8 cellular contexts compared by ENCODE assay signal in genomic region chr17:8125947-8126305, GRCh38. TPM values are rescaled to one million over a fixed set of nuclear protein-coding genes. Genes with fewer than 3 reads are reported as not detected.
DNase-seq lines count a peak whose midpoint lies in the region; ATAC-seq and TF ChIP-seq lines count a peak whose summit lies in the region.

No MANE protein-coding gene starts in this region.

- peak overlapping the region; percentile 68 for H3K4me3 ChIP-seq in skeletal muscle satellite cell (ENCODE audit: low read length)

- peak overlapping the region; percentile 86 to 97 for H3K4me3 Mint-ChIP-seq in CD14-positive monocyte
- H3K4me3 Mint-ChIP-seq in HFFc6 = peak overlapping the region; percentile 88
- peak overlapping the region; percentile 93 for H3K4me3 Mint-ChIP-seq in activated CD4-positive, alpha-beta memory T cell treated with anti-CD3 and anti-CD28 coated beads, Interleukin-2, amount 10 ng/mL, durations not matched to agents 7 days and 5 days

- H3K4me1 Mint-ChIP-seq in CD14-positive monocyte (peaks cover 56% of the 10 kb centered on the region), HFFc6 (ENCODE audit: low read depth) (peaks cover 53% of the 10 kb centered on the region)
- peaks cover 52% of the 10 kb centered on the region for H3K4me1 Mint-ChIP-seq in activated CD4-positive, alpha-beta memory T cell treated with anti-CD3 and anti-CD28 coated beads, Interleukin-2, amount 10 ng/mL, durations not matched to agents 7 days and 5 days

- H3K27me3 Mint-ChIP-seq in CD14-positive monocyte (ENCODE audit: low read depth in 3 of 3) = peaks cover 83 to 91% (median 85%) of the 10 kb centered on the region in 3 donors
- peaks cover 2% of the 10 kb centered on the region for H3K27me3 Mint-ChIP-seq in HFFc6 (ENCODE audit: insufficient read depth)
- H3K27me3 Mint-ChIP-seq in activated CD4-positive, alpha-beta memory T cell treated with anti-CD3 and anti-CD28 coated beads, Interleukin-2, amount 10 ng/mL, durations not matched to agents 7 days and 5 days = peaks cover 51% of the 10 kb centered on the region

- CTCF ChIA-PET in activated CD4-positive, alpha-beta memory T cell treated with anti-CD3 and anti-CD28 coated beads, Interleukin-2, amount 10 ng/mL, durations not matched to agents 7 days and 5 days (lab: Charles Lee) = interaction anchor here (0.7 to 2.0 kb wide), 4 partner anchors 12 to 441 kb away, joined by 3 to 6 read pairs (median 3); no protein-coding TSS in a partner anchor

- H3K9me3 ChIP-seq in skeletal muscle satellite cell (replicated peaks; ENCODE audit: low read length) = no peaks in the 10 kb centered on the region

- H3K27ac Mint-ChIP-seq in CD14-positive monocyte (peak overlapping the region in 1 of 7 donors; percentile 73), HFFc6 (peak overlapping the region; percentile 35)
- H3K27ac Mint-ChIP-seq in activated CD4-positive, alpha-beta memory T cell treated with anti-CD3 and anti-CD28 coated beads, Interleukin-2, amount 10 ng/mL, durations not matched to agents 7 days and 5 days = peak overlapping the region; percentile 71

- intact Hi-C loops in CD14-positive monocyte (cut with micrococcal nuclease) = loop anchor here in 1 of 2 donors (5.0 kb wide), 1 partner anchor 36 kb away; the partner anchor contains the start of gene VAMP2
- intact Hi-C loops in left ventricle myocardium superior (cut with micrococcal nuclease) = no loop called here

- H3K9me3 Mint-ChIP-seq in CD14-positive monocyte (peaks cover 0 to 45% (median 30%) of the 10 kb centered on the region in 7 donors), HFFc6 (no peaks in the 10 kb centered on the region)
- H3K9me3 Mint-ChIP-seq in activated CD4-positive, alpha-beta memory T cell treated with anti-CD3 and anti-CD28 coated beads, Interleukin-2, amount 10 ng/mL, durations not matched to agents 7 days and 5 days = no peaks in the 10 kb centered on the region

- no peaks in the 10 kb centered on the region for H3K27me3 ChIP-seq in skeletal muscle satellite cell (ENCODE audit: control insufficient read depth, insufficient read depth, low read length)

- POLR2A ChIA-PET in activated CD4-positive, alpha-beta memory T cell treated with anti-CD3 and anti-CD28 coated beads, Interleukin-2, amount 10 ng/mL, durations not matched to agents 7 days and 5 days (lab: Charles Lee) = interaction anchor here (1.8 to 2.4 kb wide), 4 partner anchors 12 to 47 kb away, joined by 5 to 23 read pairs (median 10); no protein-coding TSS in a partner anchor

- peak overlapping the region; percentile 89 for H3K4me2 ChIP-seq in skeletal muscle satellite cell (ENCODE audit: low read length)

- peaks cover 40% of the 10 kb centered on the region for H3K4me1 ChIP-seq in skeletal muscle satellite cell (ENCODE audit: control insufficient read depth, insufficient read depth, low read length)

- peak; percentile 1 for ATAC-seq in left ventricle myocardium superior

- no peaks in the 10 kb centered on the region for H3K36me3 ChIP-seq in skeletal muscle satellite cell (ENCODE audit: insufficient read depth, low read length)

- peaks cover 21 to 31% of the 10 kb centered on the region in 2 donors for H3K36me3 Mint-ChIP-seq in CD14-positive monocyte
- H3K36me3 Mint-ChIP-seq in HFFc6 (ENCODE audit: low read depth) = no peaks in the 10 kb centered on the region
- peaks cover 3% of the 10 kb centered on the region for H3K36me3 Mint-ChIP-seq in activated CD4-positive, alpha-beta memory T cell treated with anti-CD3 and anti-CD28 coated beads, Interleukin-2, amount 10 ng/mL, durations not matched to agents 7 days and 5 days (ENCODE audit: low read depth)

- TF ChIP-seq CTCF in CD14-positive monocyte (IDR thresholded peaks at IDR 0.05) (no peak), HFFc6 (IDR thresholded peaks at IDR 0.05) (no peak)

- H3K9ac ChIP-seq in skeletal muscle satellite cell (ENCODE audit: low read depth, low read length) = peak overlapping the region; percentile 47

- DNase-seq in CD14-positive monocyte (ENCODE audit: low spot score) (no peak), HFFc6 (no peak), left ventricle myocardium superior (no peak), COR-L47 (lab: John Stamatoyannopoulos, UW) (no peak), HuH-7.5 (ENCODE audit: low spot score) (no peak)
- no peak for DNase-seq in activated CD4-positive, alpha-beta memory T cell treated with anti-CD3 and anti-CD28 coated beads, Interleukin-2, amount 10 ng/mL, durations not matched to agents 7 days and 5 days
- no peak for DNase-seq in activated effector memory CD4-positive, alpha-beta T cell treated with Interleukin-2 at 50 U/mL for 16 hours

RNA-seq across cellular contexts. Expression of gene HES7, which starts 2.0 kb away (rescaled TPM):
- not detected for polyA plus RNA-seq in CD14-positive monocyte
- total RNA-seq in HFFc6 (2021; fragmentation: NEBNext Ultra II Directional; extraction: Animal tissue kit (Norgen Biotek cat#: 25700)) = under 1 TPM; 0.24 to 0.54 (median 0.41) TPM
- total RNA-seq in activated CD4-positive, alpha-beta memory T cell treated with anti-CD3 and anti-CD28 coated beads, Interleukin-2, amount 10 ng/mL, durations not matched to agents 7 days and 5 days = 1 to 10 TPM; 1.4 to 1.5 TPM
- not detected for total RNA-seq in left ventricle myocardium superior
- total RNA-seq in skeletal muscle satellite cell (2012; rRNA removed) = under 0.01 TPM in 2 replicates

RNA-seq across cellular contexts. Expression of gene ALOXE3, which starts 7.6 kb away (rescaled TPM):
- not detected for polyA plus RNA-seq in CD14-positive monocyte
- under 1 TPM; 0.14 to 0.30 (median 0.21) TPM for total RNA-seq in HFFc6 (2021; fragmentation: NEBNext Ultra II Directional; extraction: Animal tissue kit (Norgen Biotek cat#: 25700))
- not detected for total RNA-seq in activated CD4-positive, alpha-beta memory T cell treated with anti-CD3 and anti-CD28 coated beads, Interleukin-2, amount 10 ng/mL, durations not matched to agents 7 days and 5 days
- not detected for total RNA-seq in left ventricle myocardium superior
- total RNA-seq in skeletal muscle satellite cell (2012; rRNA removed) = under 0.01 and 0.25 TPM in 2 replicates

RNA-seq across cellular contexts. Expression of gene PER1, which starts 26.3 kb away (rescaled TPM):
- 1 to 10 TPM; 5.6 to 9.6 TPM for polyA plus RNA-seq in CD14-positive monocyte
- 10 to 100 TPM; 18.9 to 31.8 (median 26.9) TPM for total RNA-seq in HFFc6 (2021; fragmentation: NEBNext Ultra II Directional; extraction: Animal tissue kit (Norgen Biotek cat#: 25700))
- 10 to 100 TPM; 53.5 to 56.6 TPM for total RNA-seq in activated CD4-positive, alpha-beta memory T cell treated with anti-CD3 and anti-CD28 coated beads, Interleukin-2, amount 10 ng/mL, durations not matched to agents 7 days and 5 days
- 126 TPM for total RNA-seq in left ventricle myocardium superior
- 12.7 and 28.2 TPM in 2 replicates for total RNA-seq in skeletal muscle satellite cell (2012; rRNA removed)

RNA-seq across cellular contexts. Expression of gene VAMP2, which starts 36.8 kb away (rescaled TPM):
- polyA plus RNA-seq in CD14-positive monocyte = 10 to 100 TPM; 10.2 to 14.5 TPM
- total RNA-seq in HFFc6 (2021; fragmentation: NEBNext Ultra II Directional; extraction: Animal tissue kit (Norgen Biotek cat#: 25700)) = 10 to 100 TPM; 37.0 to 47.6 (median 44.5) TPM
- total RNA-seq in activated CD4-positive, alpha-beta memory T cell treated with anti-CD3 and anti-CD28 coated beads, Interleukin-2, amount 10 ng/mL, durations not matched to agents 7 days and 5 days = 10 to 100 TPM; 75.2 to 79.1 TPM
- total RNA-seq in left ventricle myocardium superior = 62.3 TPM
- total RNA-seq in skeletal muscle satellite cell (2012; rRNA removed) = 2.0 and 5.5 TPM in 2 replicates

RNA-seq across cellular contexts. Expression of gene ALOX12B, which starts 38.4 kb away (rescaled TPM):
- not detected for polyA plus RNA-seq in CD14-positive monocyte
- total RNA-seq in HFFc6 (2021; fragmentation: NEBNext Ultra II Directional; extraction: Animal tissue kit (Norgen Biotek cat#: 25700)) = not detected
- total RNA-seq in activated CD4-positive, alpha-beta memory T cell treated with anti-CD3 and anti-CD28 coated beads, Interleukin-2, amount 10 ng/mL, durations not matched to agents 7 days and 5 days = under 1 TPM; 0.20 to 0.38 TPM
- total RNA-seq in left ventricle myocardium superior = not detected
- total RNA-seq in skeletal muscle satellite cell (2012; rRNA removed) = under 0.01 TPM in 1 of 2 replicates, not detected in the other
